Comparison of ENCODE assay signal across 10 cellular contexts in genomic region chr2:222722327-222722946, GRCh38. TPM values are rescaled to one million over a fixed set of nuclear protein-coding genes. Genes with fewer than 3 reads are reported as not detected.
A peak's percentile ranks its signal among the peaks of the same experiment; 100 is the strongest.
DNase-seq lines count a peak whose midpoint lies in the region; ATAC-seq and TF ChIP-seq lines count a peak whose summit lies in the region.
"Had no signal": no experiment of that assay in that cellular context is flagged by ENCODE, and none has a peak within 500 bp of the region (broad histone marks: within the 10 kb centered on the region; RNA-seq: fewer than 3 reads in every experiment).

No MANE protein-coding gene starts in this region.

- no peaks in the 10 kb centered on the region for H3K79me2 ChIP-seq in GM23248 (ENCODE audit: insufficient read depth)
- no peaks in the 10 kb centered on the region for H3K79me2 ChIP-seq in GM23338 (replicated peaks; ENCODE audit: insufficient read depth)

- H3K27me3 ChIP-seq in GM23248 (replicated peaks; ENCODE audit: insufficient read depth) = no peaks in the 10 kb centered on the region
- no peaks in the 10 kb centered on the region for H3K27me3 ChIP-seq in right cardiac atrium (ENCODE audit: control insufficient read depth, insufficient read depth)
- no peaks in the 10 kb centered on the region for H3K27me3 ChIP-seq in GM23338 (ENCODE audit: insufficient read depth)

- H2AFZ ChIP-seq in GM23248 = no peak overlapping the region
- H2AFZ ChIP-seq in GM23338 = no peak overlapping the region

- no peaks in the 10 kb centered on the region for H3K36me3 ChIP-seq in GM23248 (ENCODE audit: low read depth)
- no peaks in the 10 kb centered on the region for H3K36me3 ChIP-seq in GM23338 (ENCODE audit: insufficient read depth)

- no peak overlapping the region for H3K4me3 ChIP-seq in GM23248
- no peak overlapping the region for H3K4me3 ChIP-seq in right cardiac atrium (ENCODE audit: low read length)
- no peak overlapping the region for H3K4me3 ChIP-seq in GM23338

- H3F3A ChIP-seq in GM23248 (ENCODE audit: insufficient read depth) (peaks cover 8% of the 10 kb centered on the region; the same call in 1 of the 2 replicates), GM23338 (replicated peaks; ENCODE audit: low read depth) (no peaks in the 10 kb centered on the region)

- H3K9me3 ChIP-seq in GM23248 (ENCODE audit: low read depth) (no peaks in the 10 kb centered on the region), right cardiac atrium (ENCODE audit: control insufficient read depth, low read length) (no peaks in the 10 kb centered on the region)

- no peaks in the 10 kb centered on the region for H3K36me3 Mint-ChIP-seq in natural killer cell
- H3K36me3 Mint-ChIP-seq in GM23338 (ENCODE audit: low read depth) = peaks cover 27% of the 10 kb centered on the region

- DNase-seq in GM23248 = peak; percentile 63
- DNase-seq in right cardiac atrium = peak in 2 of 3 donors; percentile 27 to 70
- no peak for DNase-seq in natural killer cell
- DNase-seq in NCI-H187 (lab: John Stamatoyannopoulos, UW) = no peak
- no peak for DNase-seq in SW480 (ENCODE audit: low spot score)
- DNase-seq in GM23338 (ENCODE audit: low spot score) = no peak

- intact Hi-C loops in right cardiac atrium (cut with DNase I) (no loop called here), natural killer cell (cut with micrococcal nuclease) (no loop called here)

- no peaks in the 10 kb centered on the region for H3K9me2 ChIP-seq in GM23248 (ENCODE audit: insufficient read depth)
- H3K9me2 ChIP-seq in GM23338 (ENCODE audit: insufficient read depth) = peaks cover 11% of the 10 kb centered on the region

- H3K27ac Mint-ChIP-seq in natural killer cell (no peak overlapping the region), GM23338 (no peak overlapping the region)
- H3K27ac Mint-ChIP-seq: activated T-helper 2 cell treated with anti-CD3 and anti-CD28 coated beads, Interferon-gamma antibody, Interleukin-2, Interleukin-4, amounts not matched to agents 10 μg/mL and 5 μg/mL and 100 μg/mL, durations not matched to agents 14 hours and 24 hours and 36 hours had no signal

- H4K20me1 ChIP-seq in GM23248 (ENCODE audit: insufficient read depth) (no peaks in the 10 kb centered on the region), GM23338 (replicated peaks; ENCODE audit: insufficient read depth) (no peaks in the 10 kb centered on the region)

- in situ Hi-C loops in GM23248 (cut with MboI) = no loop called here

- H3K4me1 ChIP-seq in GM23248 (ENCODE audit: insufficient read depth) (0 out of 2 replicates have a peak, but pooled peaks cover 6% of the 10 kb centered on the region), right cardiac atrium (ENCODE audit: control insufficient read depth, insufficient read depth, low read length) (no peaks in the 10 kb centered on the region), GM23338 (ENCODE audit: insufficient read depth) (no peaks in the 10 kb centered on the region)

- peak overlapping the region; percentile 6; the same call in 1 of the 2 replicates for H3K27ac ChIP-seq in GM23248
- H3K27ac ChIP-seq in right cardiac atrium (ENCODE audit: low read length) = no peak overlapping the region
- no peak overlapping the region for H3K27ac ChIP-seq in GM23338 (ENCODE audit: low read depth)

- H3K4me3 Mint-ChIP-seq in natural killer cell (no peak overlapping the region), GM23338 (no peak overlapping the region)

- ATAC-seq in GM18517 (IDR thresholded peaks at IDR 0.05; ENCODE audit: unreplicated experiment) (peak; percentile 99), HG03571 (IDR thresholded peaks at IDR 0.05; ENCODE audit: unreplicated experiment) (peak; percentile 100), right cardiac atrium (peak; percentile 69 to 81), natural killer cell (no peak), GM23338 (no peak)

- H3K27me3 Mint-ChIP-seq in natural killer cell (ENCODE audit: low read depth in 2 of 2) (no peaks in the 10 kb centered on the region), GM23338 (ENCODE audit: insufficient read depth, low read depth, poor library complexity) (peaks cover 4% of the 10 kb centered on the region)

- 11 to 24% methylated on average over 2 of the region's 2 CpGs for WGBS in GM23248 (ENCODE audit: low coverage in 1 of 2, low lambda C conversion rate in 2 of 2, missing lambda C conversion rate in 2 of 2), 2 experiments
- 50% methylated on average over 2 of the region's 2 CpGs for WGBS in right cardiac atrium

- no peaks in the 10 kb centered on the region for H3K4me1 Mint-ChIP-seq in natural killer cell
- no peaks in the 10 kb centered on the region for H3K4me1 Mint-ChIP-seq in GM23338

- H3K9ac ChIP-seq in GM23248 = no peak overlapping the region

- no peak overlapping the region for H3K4me2 ChIP-seq in GM23248 (ENCODE audit: unreplicated experiment)
- H3K4me2 ChIP-seq in GM23338 = no peak overlapping the region

- TF ChIP-seq CTCF in natural killer cell (IDR thresholded peaks at IDR 0.05) (no peak), GM23338 (conservative IDR thresholded peaks at IDR 0.05; ENCODE audit: low read depth in 2 of 2) (no peak)

- H3K9me3 Mint-ChIP-seq in natural killer cell (no peaks in the 10 kb centered on the region), GM23338 (peaks cover 24% of the 10 kb centered on the region)
- H3K9me3 Mint-ChIP-seq: activated T-helper 2 cell treated with anti-CD3 and anti-CD28 coated beads, Interferon-gamma antibody, Interleukin-2, Interleukin-4, amounts not matched to agents 10 μg/mL and 5 μg/mL and 100 μg/mL, durations not matched to agents 14 hours and 24 hours and 36 hours had no signal

TF ChIP-seq in GM23338, 12 proteins besides CTCF, POLR2A, EP300 and RAD21:
- TF ChIP-seq REST (IDR thresholded peaks at IDR 0.05; ENCODE audit: unreplicated experiment) (no peak), JUNB (IDR thresholded peaks at IDR 0.05; ENCODE audit: unreplicated experiment) (no peak), EZH2phosphoT487 (IDR thresholded peaks at IDR 0.05; ENCODE audit: unreplicated experiment) (no peak), ETS1 (IDR thresholded peaks at IDR 0.05) (no peak), ZNF331 (CRISPR knock-in tag; IDR thresholded peaks at IDR 0.05; ENCODE audit: low read depth) (no peak)

RNA-seq across cellular contexts. Expression of gene MOGAT1, which starts 51.0 kb away (rescaled TPM):
- not detected in 2 replicates for total RNA-seq in GM23248 (2014; rRNA removed; shearing (Covaris generic))
- not detected in 2 replicates for polyA plus RNA-seq in GM23248 (2016; fragmentation: Nextera tagmentation; extraction: Ambion mirVana)
- under 1 TPM in 1 of 4 donors, not detected in 3; 0.59 TPM for total RNA-seq in right cardiac atrium
- 0.16 TPM for polyA plus RNA-seq in right cardiac atrium
- total RNA-seq in natural killer cell = not detected
- 0.89 and 0.94 TPM in 2 replicates for total RNA-seq in GM23338 (2014; rRNA removed; shearing (Covaris generic))
- 0.63 and 0.86 TPM in 2 replicates for polyA plus RNA-seq in GM23338 (2016; fragmentation: Nextera tagmentation; extraction: Ambion mirVana)
- total RNA-seq: activated T-helper 2 cell treated with anti-CD3 and anti-CD28 coated beads, Interferon-gamma antibody, Interleukin-2, Interleukin-4, amounts not matched to agents 10 μg/mL and 5 μg/mL and 100 μg/mL, durations not matched to agents 14 hours and 24 hours and 36 hours; kidney epithelial cell had no signal

Comparison
In these comparisons a context has a peak if more than half of its experiments do, and no peak if none do; other contexts are left out.
1. ATAC-seq: peak in GM18517 (single experiment), HG03571 (single experiment) and right cardiac atrium (2 of 2); none in natural killer cell (0 of 3) and GM23338 (single experiment).
2. DNase-seq: peak in GM23248 (single experiment) and right cardiac atrium (2 of 3); none in natural killer cell (single experiment), NCI-H187 (0 of 2), SW480 (single experiment) and GM23338 (single experiment).